Comparison of ENCODE assay signal across 1 cellular context in the genomic region with DNA sequence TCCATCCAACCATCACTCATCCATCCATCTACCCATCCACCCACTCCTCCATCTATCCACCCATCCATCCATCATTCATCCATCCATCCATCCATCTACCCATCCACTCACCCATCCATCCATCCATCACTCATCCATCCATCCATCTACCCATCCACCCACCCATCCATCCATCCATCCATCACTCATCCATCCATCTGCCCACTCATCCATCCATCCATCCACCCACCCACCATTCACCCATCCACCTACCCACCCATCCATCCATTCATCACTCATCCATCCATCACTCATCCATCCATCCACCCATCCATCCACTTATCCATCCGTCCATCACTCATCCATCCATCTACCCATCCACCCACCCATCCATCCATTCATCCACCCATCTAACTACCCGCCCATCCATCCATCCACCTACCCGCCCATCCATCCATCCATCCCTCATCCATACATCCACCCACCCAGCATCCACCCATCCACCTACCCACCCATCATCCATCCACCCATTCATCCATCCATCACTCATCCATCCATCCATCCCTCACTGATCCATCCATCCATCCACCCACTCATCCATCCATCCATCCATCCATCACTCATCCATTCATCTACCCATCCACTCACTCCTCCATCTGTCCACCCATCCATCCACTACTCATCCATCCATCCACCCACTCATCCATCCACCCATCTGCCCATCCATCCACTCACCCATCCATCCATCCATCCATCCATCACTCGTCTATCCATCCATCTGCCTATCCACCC.
TF ChIP-seq lines count a peak whose summit lies in the region.

No MANE protein-coding gene starts in this region.

TF ChIP-seq in HEK293, 187 proteins besides CTCF, POLR2A, EP300 and RAD21 (continued from another document):
- TF ChIP-seq ZNF473 (tag by site-specific recombination; IDR thresholded peaks at IDR 0.05) (peak; percentile 57; the same call in 1 of the 2 replicates), ZNF121 (tag by site-specific recombination; IDR thresholded peaks at IDR 0.05) (no peak)
